ENCODE assay signal across 1 cellular context in genomic region chr20:1822564-1823420, GRCh38.
TF ChIP-seq lines count a peak whose summit lies in the region.

No MANE protein-coding gene starts in this region.

TF ChIP-seq in IMR-90, 13 proteins besides CTCF, POLR2A, EP300 and RAD21 (continued from another document):
- no peak for TF ChIP-seq CHD1 (IDR thresholded peaks at IDR 0.05; ENCODE audit: low read depth, low read length)
- TF ChIP-seq FOS (IDR thresholded peaks at IDR 0.05; ENCODE audit: low read depth, low read length): no peak
- TF ChIP-seq MAFK (IDR thresholded peaks at IDR 0.05; ENCODE audit: low read depth, low read length): no peak
- no peak for TF ChIP-seq MAZ (IDR thresholded peaks at IDR 0.05; ENCODE audit: borderline replicate concordance, low read depth, low read length)
- TF ChIP-seq ELK1 (IDR thresholded peaks at IDR 0.05; ENCODE audit: borderline replicate concordance, low read depth, low read length): no peak
- no peak for TF ChIP-seq RFX5 (IDR thresholded peaks at IDR 0.05; ENCODE audit: low read depth, low read length)
